In the genomic region with DNA sequence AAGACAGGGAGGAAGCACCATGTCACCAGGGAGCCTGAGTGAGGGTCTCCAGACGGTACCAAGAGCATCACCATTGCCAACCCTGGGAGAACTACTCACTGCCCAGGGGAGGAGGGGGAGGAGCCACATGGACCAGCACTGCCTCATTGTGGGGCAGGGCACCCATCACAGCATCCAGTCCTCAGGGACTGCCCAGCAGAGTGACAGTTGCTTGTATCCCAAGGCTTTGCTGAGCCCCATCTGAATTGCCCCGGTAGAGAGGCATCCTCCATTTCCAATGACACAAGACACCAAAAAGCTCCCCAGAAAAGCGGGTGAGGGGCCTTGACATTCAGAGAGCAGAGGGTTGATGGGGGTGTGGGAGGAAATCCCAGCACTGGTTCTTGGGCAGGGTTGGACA, we compare ENCODE assay signal across 25 cellular contexts. TPM values are rescaled to one million over a fixed set of nuclear protein-coding genes. Genes with fewer than 3 reads are reported as not detected.
"Had no signal": no experiment of that assay in that cellular context is flagged by ENCODE, and none has a peak within 500 bp of the region (broad histone marks: within the 10 kb centered on the region; RNA-seq: fewer than 3 reads in every experiment).

No MANE protein-coding gene starts in this region.

- H3K36me3 ChIP-seq: adrenal gland had no signal

- DNase-seq: activated CD4-positive, alpha-beta T cell treated with anti-CD3 and anti-CD28 coated beads for 48 hours; activated CD4-positive, alpha-beta T cell treated with anti-CD3 and anti-CD28 coated beads, Interleukin-2, amount 50 U/mL, for 4 hours; activated CD4-positive, CD25-positive, alpha-beta regulatory T cell treated with anti-CD3 and anti-CD28 coated beads, Interleukin-2, amount 50 U/mL, for 72 hours; activated CD8-positive, alpha-beta T cell treated with anti-CD3 and anti-CD28 coated beads, Interleukin-2, amount 10 ng/mL, durations not matched to agents 7 days and 5 days; activated gamma-delta T cell treated with Interleukin-2 at 50 U/mL for 16 hours; activated naive CD4-positive, alpha-beta T cell treated with anti-CD3 and anti-CD28 coated beads, Interleukin-2, amount 10 ng/mL, durations not matched to agents 7 days and 5 days; activated naive CD8-positive, alpha-beta T cell treated with anti-CD3 and anti-CD28 coated beads, Interleukin-2, amount 10 ng/mL, durations not matched to agents 7 days and 5 days; activated T-cell treated with anti-CD3 and anti-CD28 coated beads, Interleukin-2, amount 50 U/mL, for 72 hours; anterior cingulate cortex; Karpas-422; MM.1S; NCI-H1105; NCI-H1436; NCI-H187; NCI-H2081; NCI-H510A treated with DMSO at 0.1 percent for 48 hours; NCI-H69; PC-3; SHP77 treated with DMSO at 0.1 percent for 48 hours had no signal

- H3K27ac ChIP-seq: adrenal gland had no signal

- H3K4me3 ChIP-seq: adrenal gland, K562 had no signal

- ATAC-seq: activated CD8-positive, alpha-beta T cell treated with anti-CD3 and anti-CD28 coated beads, Interleukin-2, amount 10 ng/mL, durations not matched to agents 7 days and 5 days; activated T-cell treated with anti-CD3 and anti-CD28 coated beads, Interleukin-2, amount 50 U/mL, for 72 hours; K562; PC-3 had no signal

- H3K27me3 ChIP-seq: adrenal gland had no signal

- H3K9me3 ChIP-seq: adrenal gland had no signal

RNA-seq across cellular contexts. Expression of a gene that starts 6.8 kb away (rescaled TPM):
- total RNA-seq: activated CD8-positive, alpha-beta T cell treated with anti-CD3 and anti-CD28 coated beads, Interleukin-2, amount 10 ng/mL, durations not matched to agents 7 days and 5 days; activated naive CD8-positive, alpha-beta T cell treated with anti-CD3 and anti-CD28 coated beads, Interleukin-2, amount 10 ng/mL, durations not matched to agents 7 days and 5 days; activated T-cell treated with anti-CD3 and anti-CD28 coated beads, Interleukin-2, amount 50 U/mL, for 72 hours; activated T-helper 2 cell treated with anti-CD3 and anti-CD28 coated beads, Interferon-gamma antibody, Interleukin-2, Interleukin-4, amounts not matched to agents 10 μg/mL and 5 μg/mL and 100 μg/mL, durations not matched to agents 14 hours and 24 hours and 36 hours; cardiac septum; K562; PC-3; SK-MEL-5; WTC11 had no signal
- polyA plus RNA-seq: K562 had no signal

RNA-seq across cellular contexts. Expression of a gene that starts 44.5 kb away (rescaled TPM):
- total RNA-seq: activated CD8-positive, alpha-beta T cell treated with anti-CD3 and anti-CD28 coated beads, Interleukin-2, amount 10 ng/mL, durations not matched to agents 7 days and 5 days; activated naive CD8-positive, alpha-beta T cell treated with anti-CD3 and anti-CD28 coated beads, Interleukin-2, amount 10 ng/mL, durations not matched to agents 7 days and 5 days; activated T-cell treated with anti-CD3 and anti-CD28 coated beads, Interleukin-2, amount 50 U/mL, for 72 hours; activated T-helper 2 cell treated with anti-CD3 and anti-CD28 coated beads, Interferon-gamma antibody, Interleukin-2, Interleukin-4, amounts not matched to agents 10 μg/mL and 5 μg/mL and 100 μg/mL, durations not matched to agents 14 hours and 24 hours and 36 hours; SK-MEL-5 had no signal
